12 cellular contexts compared by ENCODE assay signal in genomic region chr16:26963109-26963508, GRCh38.
DNase-seq lines count a peak whose midpoint lies in the region; ATAC-seq and TF ChIP-seq lines count a peak whose summit lies in the region.
"Had no signal": no experiment of that assay in that cellular context is flagged by ENCODE, and none has a peak within 500 bp of the region (broad histone marks: within the 10 kb centered on the region; RNA-seq: fewer than 3 reads in every experiment).

No MANE protein-coding gene starts in this region.

- TF ChIP-seq RAD21 in HCT116 (IDR thresholded peaks at IDR 0.05; ENCODE audit: low read depth), result 0 out of 2 replicates have a peak, but pooled peaks have one; percentile 23

- H3K27ac Mint-ChIP-seq in nephron progenitor cell, result no peak overlapping the region
- H3K27ac Mint-ChIP-seq: activated naive CD4-positive, alpha-beta T cell treated with anti-CD3 and anti-CD28 coated beads, Interleukin-2, amount 50 U/mL, for 24 hours; stimulated activated naive CD8-positive, alpha-beta T cell treated with anti-CD3 and anti-CD28 coated beads, Interleukin-15, Interleukin-2, amounts not matched to agents 100 ng/mL and 50 ng/mL, for 24 hours had no signal

- no peaks in the 10 kb centered on the region for H3K36me3 Mint-ChIP-seq in nephron progenitor cell (ENCODE audit: low read depth)
- H3K36me3 Mint-ChIP-seq: activated naive CD4-positive, alpha-beta T cell treated with anti-CD3 and anti-CD28 coated beads, Interleukin-2, amount 50 U/mL, for 24 hours had no signal

- H3K4me2 ChIP-seq in HCT116 (ENCODE audit: low read length), result no peak overlapping the region

- no peaks in the 10 kb centered on the region for H3K9me3 ChIP-seq in HCT116 (ENCODE audit: control insufficient read depth in 1 of 2, insufficient read depth in 1 of 2, low read depth in 1 of 2, low read length in 2 of 2)

- no peaks in the 10 kb centered on the region for H3K9me3 Mint-ChIP-seq in nephron progenitor cell
- H3K9me3 Mint-ChIP-seq: activated naive CD4-positive, alpha-beta T cell treated with anti-CD3 and anti-CD28 coated beads, Interleukin-2, amount 50 U/mL, for 24 hours; stimulated activated naive CD8-positive, alpha-beta T cell treated with anti-CD3 and anti-CD28 coated beads, Interleukin-15, Interleukin-2, amounts not matched to agents 100 ng/mL and 50 ng/mL, for 24 hours had no signal

- H3K9me2 ChIP-seq in HCT116 (ENCODE audit: insufficient read depth), result no peaks in the 10 kb centered on the region

- intact Hi-C loops in HCT116 (cut with micrococcal nuclease), result loop anchor here (2.0 kb wide), 1 partner anchor 146 kb away; no protein-coding TSS in a partner anchor

- peak; percentile 17 to 67 (median 53); a peak in 4 of 6 replicates for TF ChIP-seq CTCF in HCT116 (IDR thresholded peaks at IDR 0.05 in 2 of 3, conservative IDR thresholded peaks at IDR 0.05 in 1 of 3; ENCODE audit: borderline replicate concordance in 1 of 3, insufficient read depth in 1 of 3, low read depth in 2 of 3, low read length in 2 of 3)
- peak; percentile 16 for TF ChIP-seq CTCF in nephron progenitor cell (IDR thresholded peaks at IDR 0.05)

- no peak overlapping the region for H3K4me3 ChIP-seq in HCT116 (replicated peaks in 1 of 2; ENCODE audit: low read depth in 1 of 2, low read length in 2 of 2)

- no peaks in the 10 kb centered on the region for H3K36me3 ChIP-seq in HCT116 (ENCODE audit: control insufficient read depth in 1 of 2, insufficient read depth in 2 of 2, low read length in 2 of 2)

- RAD21 ChIA-PET in HCT116 (lab: Charles Lee; ENCODE audit: low non-redundant PET in 1 of 2, low total read pairs in 2 of 2, uncharacterized antibody in 2 of 2, unreplicated experiment in 2 of 2), result no interaction called here

- no peak overlapping the region for H3K27ac ChIP-seq in HCT116 (ENCODE audit: low read depth, low read length)
- H3K27ac ChIP-seq: parathyroid adenoma had no signal

- BruUV-seq in HCT116 (replicated peaks; lab: Mats Ljungman, UMichigan), result no TSS peak

- no peak overlapping the region for H2AFZ ChIP-seq in HCT116 (ENCODE audit: low read depth, low read length, poor library complexity, severe bottlenecking)
- H2AFZ ChIP-seq: parathyroid adenoma had no signal

- no peak overlapping the region for H3K9ac ChIP-seq in HCT116 (ENCODE audit: low read length)
- H3K9ac ChIP-seq: parathyroid adenoma had no signal

- no peaks in the 10 kb centered on the region for H3K4me1 ChIP-seq in HCT116 (ENCODE audit: control insufficient read depth in 1 of 2, insufficient read depth in 2 of 2, low read length in 2 of 2)
- H3K4me1 ChIP-seq: parathyroid adenoma had no signal

- peaks cover 22% of the 10 kb centered on the region for H3K27me3 Mint-ChIP-seq in nephron progenitor cell (ENCODE audit: low read depth, poor library complexity)
- H3K27me3 Mint-ChIP-seq: stimulated activated naive CD8-positive, alpha-beta T cell treated with anti-CD3 and anti-CD28 coated beads, Interleukin-15, Interleukin-2, amounts not matched to agents 100 ng/mL and 50 ng/mL, for 24 hours had no signal

- H4K20me1 ChIP-seq in HCT116 (ENCODE audit: insufficient read depth), result no peaks in the 10 kb centered on the region

- TF ChIP-seq POLR2A in HCT116 (IDR thresholded peaks at IDR 0.05; ENCODE audit: borderline replicate concordance, extremely low read depth, insufficient read depth, insufficient read length), result no peak

- CTCF ChIA-PET in HCT116 (lab: Charles Lee), result interaction anchor here (0.9 to 1.0 kb wide), 3 partner anchors 13 to 147 kb away, joined by 3 to 4 read pairs (median 4); no protein-coding TSS in a partner anchor

- no peak overlapping the region for H3K4me3 Mint-ChIP-seq in nephron progenitor cell
- H3K4me3 Mint-ChIP-seq: activated naive CD4-positive, alpha-beta T cell treated with anti-CD3 and anti-CD28 coated beads, Interleukin-2, amount 50 U/mL, for 24 hours; stimulated activated naive CD8-positive, alpha-beta T cell treated with anti-CD3 and anti-CD28 coated beads, Interleukin-15, Interleukin-2, amounts not matched to agents 100 ng/mL and 50 ng/mL, for 24 hours had no signal

- H3K27me3 ChIP-seq in HCT116 (ENCODE audit: insufficient read depth, low read length), result peaks cover 33% of the 10 kb centered on the region

- H3K79me2 ChIP-seq in HCT116 (ENCODE audit: insufficient read depth, low read length), result no peaks in the 10 kb centered on the region
- H3K79me2 ChIP-seq: parathyroid adenoma had no signal

- peaks cover 25% of the 10 kb centered on the region for H3K4me1 Mint-ChIP-seq in nephron progenitor cell

- peak; percentile 34 for DNase-seq in D341Med (ENCODE audit: low spot score)
- peak; percentile 8 for DNase-seq in HCT116 (ENCODE audit: low read depth, low spot score)
- peak; percentile 14 for DNase-seq in activated naive CD4-positive, alpha-beta T cell treated with anti-CD3 and anti-CD28 coated beads, Interleukin-2, amount 50 U/mL, for 16 hours
- peak; percentile 9 for DNase-seq in nephron progenitor cell
- DNase-seq in AML-193 (lab: John Stamatoyannopoulos, UW), result no peak
- no peak for DNase-seq in NCI-H526 treated with DMSO at 0.1 percent for 48 hours (lab: John Stamatoyannopoulos, UW)
- DNase-seq: SW 1271 had no signal

- ATAC-seq in HCT116, result peak; percentile 82
- no peak for ATAC-seq in GM21526 (IDR thresholded peaks at IDR 0.05; ENCODE audit: low FRiP score, unreplicated experiment)
- ATAC-seq in HG02970 (IDR thresholded peaks at IDR 0.05; ENCODE audit: low FRiP score, unreplicated experiment), result no peak

- POLR2A ChIA-PET in HCT116 (lab: Charles Lee), result no interaction called here

TF ChIP-seq in HCT116, 20 proteins besides CTCF, POLR2A, EP300 and RAD21:
- TF ChIP-seq SP1 (IDR thresholded peaks at IDR 0.05; ENCODE audit: low read depth) (no peak), ELF1 (IDR thresholded peaks at IDR 0.05; ENCODE audit: borderline replicate concordance, low read depth) (no peak), ZNF274 (IDR thresholded peaks at IDR 0.05; ENCODE audit: low read depth, low read length) (no peak), ZFX (IDR thresholded peaks at IDR 0.05) (no peak), ZBTB33 (IDR thresholded peaks at IDR 0.05; ENCODE audit: extremely low read depth, insufficient replicate concordance, low read length) (no peak), YY1 (IDR thresholded peaks at IDR 0.05; ENCODE audit: extremely low read depth, insufficient replicate concordance, low read depth, low read length) (no peak), FOSL1 (IDR thresholded peaks at IDR 0.05; ENCODE audit: low read depth) (no peak)
TF ChIP-seq in HCT116: peak in this region for 0.

Comparison
In these comparisons a context has a peak if more than half of its experiments do, and no peak if none do; other contexts are left out.
1. DNase-seq: peak in D341Med (single experiment), HCT116 (single experiment), activated naive CD4-positive, alpha-beta T cell treated with anti-CD3 and anti-CD28 coated beads, Interleukin-2, amount 50 U/mL, for 16 hours (single experiment) and nephron progenitor cell (single experiment); none in AML-193 (0 of 2) and NCI-H526 treated with DMSO at 0.1 percent for 48 hours (single experiment).